Comparison of ENCODE assay signal across 1 cellular context in the genomic region with DNA sequence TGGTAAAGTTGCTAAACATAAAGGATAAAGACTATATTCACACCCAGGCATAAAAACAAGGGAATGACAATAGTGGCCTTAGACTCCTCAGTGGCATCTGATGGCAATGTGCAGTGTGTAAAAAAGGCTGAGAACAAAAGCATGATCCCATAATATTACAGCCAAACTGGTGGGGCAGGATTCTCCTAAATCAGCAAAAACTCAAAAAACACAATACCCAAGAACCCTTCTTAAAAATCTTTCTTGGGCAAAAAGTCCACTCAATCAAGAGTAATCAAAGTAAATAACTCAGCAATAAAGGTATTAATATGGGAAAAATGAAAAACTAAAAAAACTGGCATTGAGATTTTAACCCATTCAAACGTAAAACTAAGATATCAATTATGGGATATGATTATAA.
A peak's percentile ranks its signal among the peaks of the same experiment; 100 is the strongest.
TF ChIP-seq lines count a peak whose summit lies in the region.

No MANE protein-coding gene starts in this region.

TF ChIP-seq in IMR-90, 13 proteins besides CTCF, POLR2A, EP300 and RAD21:
- no peak for TF ChIP-seq CHD1 (IDR thresholded peaks at IDR 0.05; ENCODE audit: low read depth, low read length)
- TF ChIP-seq MAFK (IDR thresholded peaks at IDR 0.05; ENCODE audit: low read depth, low read length): 0 out of 2 replicates have a peak, but pooled peaks have one; percentile 13
- no peak for TF ChIP-seq SMC3 (IDR thresholded peaks at IDR 0.05; ENCODE audit: low read depth, low read length)
- TF ChIP-seq RCOR1 (IDR thresholded peaks at IDR 0.05; ENCODE audit: insufficient replicate concordance, low read length): no peak
